ENCODE assay signal across 17 cellular contexts in the genomic region with DNA sequence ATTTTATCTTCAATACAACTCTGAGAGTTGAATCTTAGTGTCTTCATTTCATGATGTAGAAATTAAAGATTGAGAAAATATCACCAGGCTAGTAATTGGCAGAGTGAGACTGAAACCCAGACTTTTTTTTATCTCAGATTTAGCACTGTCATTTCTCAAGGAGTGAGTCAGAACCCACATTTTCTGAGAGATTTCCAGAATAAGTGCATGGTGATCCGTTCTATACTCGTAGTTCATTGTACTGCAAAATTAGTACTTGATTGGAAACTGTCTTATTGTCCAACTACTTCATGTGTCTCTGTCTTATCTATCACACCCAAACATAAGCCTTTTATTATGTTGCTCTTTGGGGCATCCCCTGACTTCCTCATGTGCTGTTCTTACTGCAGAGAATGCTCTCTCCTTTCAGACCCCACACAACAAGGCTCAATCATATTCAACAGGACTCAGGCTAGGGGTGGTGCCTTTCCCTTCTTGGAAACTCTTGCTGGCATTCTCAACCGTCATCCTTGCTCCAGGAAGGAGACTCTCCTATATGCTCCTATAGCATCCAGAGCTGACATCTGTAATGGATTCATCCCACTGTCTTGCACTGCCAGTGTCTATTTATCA.
DNase-seq lines count a peak whose midpoint lies in the region; ATAC-seq, FAIRE-seq and TF ChIP-seq lines count a peak whose summit lies in the region.
"Had no signal": no experiment of that assay in that cellular context is flagged by ENCODE, and none has a peak within 500 bp of the region (broad histone marks: within the 10 kb centered on the region; RNA-seq: fewer than 3 reads in every experiment).

No MANE protein-coding gene starts in this region.

- no peaks in the 10 kb centered on the region for H3K36me3 Mint-ChIP-seq in activated CD4-positive, alpha-beta T cell treated with anti-CD3 and anti-CD28 coated beads for 36 hours (ENCODE audit: low read depth)
- no peaks in the 10 kb centered on the region for H3K36me3 Mint-ChIP-seq in activated CD4-positive, alpha-beta T cell treated with anti-CD3 and anti-CD28 coated beads, Interleukin-2, amount 10 ng/mL, durations not matched to agents 7 days and 5 days (ENCODE audit: low read depth)

- peaks cover 25% of the 10 kb centered on the region for H3K27me3 Mint-ChIP-seq in activated CD4-positive, alpha-beta T cell treated with anti-CD3 and anti-CD28 coated beads for 36 hours
- peaks cover 14% of the 10 kb centered on the region for H3K27me3 Mint-ChIP-seq in activated CD4-positive, alpha-beta T cell treated with anti-CD3 and anti-CD28 coated beads, Interleukin-2, amount 10 ng/mL, durations not matched to agents 7 days and 5 days

- POLR2A ChIA-PET in activated CD4-positive, alpha-beta T cell treated with anti-CD3 and anti-CD28 coated beads for 36 hours (lab: Charles Lee) = no interaction called here
- POLR2A ChIA-PET in activated CD4-positive, alpha-beta T cell treated with anti-CD3 and anti-CD28 coated beads, Interleukin-2, amount 10 ng/mL, durations not matched to agents 7 days and 5 days (lab: Charles Lee) = no interaction called here

- peak overlapping the region; percentile 52 to 76 (median 62) for H3K27ac ChIP-seq in esophagus muscularis mucosa (replicated peaks in 1 of 4)

- H3K9me3 ChIP-seq in esophagus muscularis mucosa = no peaks in the 10 kb centered on the region

- no peaks in the 10 kb centered on the region for H3K36me3 ChIP-seq in esophagus muscularis mucosa

- no peak for TF ChIP-seq CTCF in esophagus muscularis mucosa (IDR thresholded peaks at IDR 0.05)

- no peak overlapping the region for H3K4me3 Mint-ChIP-seq in activated CD4-positive, alpha-beta T cell treated with anti-CD3 and anti-CD28 coated beads for 36 hours
- H3K4me3 Mint-ChIP-seq in activated CD4-positive, alpha-beta T cell treated with anti-CD3 and anti-CD28 coated beads, Interleukin-2, amount 10 ng/mL, durations not matched to agents 7 days and 5 days = no peak overlapping the region
- H3K4me3 Mint-ChIP-seq: activated B cell treated with CpG ODN at 0.5 μM for 24 hours; dendritic cell treated with granulocyte-macrophage colony-stimulating factor and Interleukin-4, amounts not matched to agents 40 ng/mL and 50 ng/mL, for 4 days had no signal

- CTCF ChIA-PET in activated CD4-positive, alpha-beta T cell treated with anti-CD3 and anti-CD28 coated beads for 36 hours (lab: Charles Lee) = no interaction called here
- CTCF ChIA-PET in activated CD4-positive, alpha-beta T cell treated with anti-CD3 and anti-CD28 coated beads, Interleukin-2, amount 10 ng/mL, durations not matched to agents 7 days and 5 days (lab: Charles Lee) = no interaction called here

- TF ChIP-seq EP300 in esophagus muscularis mucosa (IDR thresholded peaks at IDR 0.05) = no peak

- no peak overlapping the region for H3K4me3 ChIP-seq in esophagus muscularis mucosa
- H3K4me3 ChIP-seq: lung had no signal

- H3K27ac Mint-ChIP-seq in activated CD4-positive, alpha-beta T cell treated with anti-CD3 and anti-CD28 coated beads for 36 hours = no peak overlapping the region
- H3K27ac Mint-ChIP-seq in activated CD4-positive, alpha-beta T cell treated with anti-CD3 and anti-CD28 coated beads, Interleukin-2, amount 10 ng/mL, durations not matched to agents 7 days and 5 days = no peak overlapping the region
- H3K27ac Mint-ChIP-seq: activated B cell treated with CpG ODN at 0.5 μM for 24 hours; dendritic cell treated with granulocyte-macrophage colony-stimulating factor and Interleukin-4, amounts not matched to agents 40 ng/mL and 50 ng/mL, for 4 days had no signal

- peak; percentile 88 for ATAC-seq in activated CD4-positive, alpha-beta T cell treated with anti-CD3 and anti-CD28 coated beads for 36 hours
- ATAC-seq in GM21447 (IDR thresholded peaks at IDR 0.05; ENCODE audit: unreplicated experiment) = no peak

- peaks cover 6 to 85% (median 77%) of the 10 kb centered on the region in 4 donors for H3K4me1 ChIP-seq in esophagus muscularis mucosa

- no peaks in the 10 kb centered on the region for H3K9me3 Mint-ChIP-seq in activated CD4-positive, alpha-beta T cell treated with anti-CD3 and anti-CD28 coated beads for 36 hours (ENCODE audit: low read depth)
- no peaks in the 10 kb centered on the region for H3K9me3 Mint-ChIP-seq in activated CD4-positive, alpha-beta T cell treated with anti-CD3 and anti-CD28 coated beads, Interleukin-2, amount 10 ng/mL, durations not matched to agents 7 days and 5 days
- H3K9me3 Mint-ChIP-seq: activated B cell treated with CpG ODN at 0.5 μM for 24 hours; dendritic cell treated with granulocyte-macrophage colony-stimulating factor and Interleukin-4, amounts not matched to agents 40 ng/mL and 50 ng/mL, for 4 days had no signal

- H3K27me3 ChIP-seq in esophagus muscularis mucosa = no peaks in the 10 kb centered on the region

- DNase-seq in activated CD4-positive, alpha-beta T cell treated with anti-CD3 and anti-CD28 coated beads for 36 hours = no peak
- no peak for DNase-seq in activated CD4-positive, alpha-beta T cell treated with anti-CD3 and anti-CD28 coated beads, Interleukin-2, amount 10 ng/mL, durations not matched to agents 7 days and 5 days
- DNase-seq in RCC 7860 (ENCODE audit: low spot score) (peak; percentile 22), esophagus muscularis mucosa (ENCODE audit: extremely low spot score) (peak; percentile 66), stromal cell of bone marrow (ENCODE audit: low read depth) (peak; percentile 57), GM12891 (ENCODE audit: insufficient read length, low spot score) (no peak)
- DNase-seq in activated effector memory CD4-positive, alpha-beta T cell treated with Interleukin-2 at 50 U/mL for 16 hours = no peak
- DNase-seq: 8988T; activated B cell treated with CpG ODN at 0.5 μM for 24 hours; NCI-H1092 treated with DMSO at 0.1 percent for 48 hours; NCI-H524 treated with DMSO at 0.1 percent for 48 hours; nucleus accumbens; SHP77 treated with DMSO at 0.1 percent for 48 hours; stimulated activated naive CD4-positive, alpha-beta T cell treated with Interleukin-2 at 50 U/mL for 16 hours had no signal

- peaks cover 3% of the 10 kb centered on the region for H3K4me1 Mint-ChIP-seq in activated CD4-positive, alpha-beta T cell treated with anti-CD3 and anti-CD28 coated beads for 36 hours
- H3K4me1 Mint-ChIP-seq in activated CD4-positive, alpha-beta T cell treated with anti-CD3 and anti-CD28 coated beads, Interleukin-2, amount 10 ng/mL, durations not matched to agents 7 days and 5 days = no peaks in the 10 kb centered on the region
- H3K4me1 Mint-ChIP-seq: activated B cell treated with CpG ODN at 0.5 μM for 24 hours had no signal

- WGBS in esophagus muscularis mucosa = 55% methylated on average over 3 of the region's 3 CpGs

- TF ChIP-seq POLR2A in esophagus muscularis mucosa (IDR thresholded peaks at IDR 0.05; ENCODE audit: low read depth) (no peak), GM12891 (IDR thresholded peaks at IDR 0.05; ENCODE audit: low read depth, low read length) (no peak)

- FAIRE-seq in RCC 7860 (lab: Jason Lieb, UNC) = peak; percentile 67
- FAIRE-seq in GM12891 (lab: Jason Lieb, UNC) = no peak

- intact Hi-C loops in activated CD4-positive, alpha-beta T cell treated with anti-CD3 and anti-CD28 coated beads for 36 hours (cut with DNase I, micrococcal nuclease) = loop anchor here in 1 of 2 experiments (2.0 kb wide), 1 partner anchor 542 kb away; no protein-coding TSS in a partner anchor
- intact Hi-C loops in esophagus muscularis mucosa (cut with DNase I) = no loop called here

TF ChIP-seq in GM12891, 5 proteins besides CTCF, POLR2A, EP300 and RAD21:
- TF ChIP-seq TAF1 (IDR thresholded peaks at IDR 0.05; ENCODE audit: low read depth, low read length) = no peak
- no peak for TF ChIP-seq PAX5 (IDR thresholded peaks at IDR 0.05; ENCODE audit: insufficient read depth, low read length, severe bottlenecking)
- no peak for TF ChIP-seq POU2F2 (IDR thresholded peaks at IDR 0.05; ENCODE audit: low read depth, low read length)
- no peak for TF ChIP-seq POLR2AphosphoS5 (IDR thresholded peaks at IDR 0.05; ENCODE audit: low read depth, low read length)
- TF ChIP-seq SPI1 (IDR thresholded peaks at IDR 0.05; ENCODE audit: low read depth, low read length) = no peak

Comparison
In these comparisons a context has a peak if more than half of its experiments do, and no peak if none do; other contexts are left out.
1. DNase-seq: peak in RCC 7860 (single experiment), esophagus muscularis mucosa (single experiment) and stromal cell of bone marrow (single experiment); none in activated CD4-positive, alpha-beta T cell treated with anti-CD3 and anti-CD28 coated beads for 36 hours (single experiment), activated CD4-positive, alpha-beta T cell treated with anti-CD3 and anti-CD28 coated beads, Interleukin-2, amount 10 ng/mL, durations not matched to agents 7 days and 5 days (single experiment), activated effector memory CD4-positive, alpha-beta T cell treated with Interleukin-2 at 50 U/mL for 16 hours (single experiment) and GM12891 (single experiment).